In genomic region chr15:20341901-20342605, GRCh38 we compare ENCODE assay signal across 10 cellular contexts.
DNase-seq lines count a peak whose midpoint lies in the region; ATAC-seq and TF ChIP-seq lines count a peak whose summit lies in the region.
"Had no signal": no experiment of that assay in that cellular context is flagged by ENCODE, and none has a peak within 500 bp of the region (broad histone marks: within the 10 kb centered on the region; RNA-seq: fewer than 3 reads in every experiment).

No MANE protein-coding gene starts in this region.

- H3K4me1 ChIP-seq in Peyer's patch: peaks cover 0 to 8% (median 0%) of the 10 kb centered on the region in 4 donors

- peaks cover 0 to 3% (median 0%) of the 10 kb centered on the region in 3 donors for H3K36me3 Mint-ChIP-seq in naive thymus-derived CD8-positive, alpha-beta T cell

- H3K27ac Mint-ChIP-seq in naive thymus-derived CD8-positive, alpha-beta T cell: no peak overlapping the region

- DNase-seq in AG10803 (ENCODE audit: low read depth) (peak; percentile 21), Peyer's patch (peak; percentile 76 to 79 (median 78)), dorsolateral prefrontal cortex (peak; percentile 63 to 99 (median 82)), RWPE1 (ENCODE audit: low spot score) (no peak), cerebellar nuclear complex (lab: John Stamatoyannopoulos, UW) (no peak)
- DNase-seq in naive thymus-derived CD8-positive, alpha-beta T cell: peak in 6 of 10 donors; percentile 21 to 71 (median 50)
- DNase-seq: COR-L47, hippocampal formation had no signal

- TF ChIP-seq CTCF in AG10803 (conservative IDR thresholded peaks at IDR 0.05; ENCODE audit: low read length): no peak
- TF ChIP-seq CTCF in Peyer's patch (IDR thresholded peaks at IDR 0.05): no peak
- no peak for TF ChIP-seq CTCF in dorsolateral prefrontal cortex (IDR thresholded peaks at IDR 0.05 in 54 of 56, conservative IDR thresholded peaks at IDR 0.05 in 2 of 56; ENCODE audit: low read depth in 1 of 56, partially characterized antibody in 56 of 56)
- TF ChIP-seq CTCF in RWPE1 (conservative IDR thresholded peaks at IDR 0.05; ENCODE audit: low read depth): no peak

- H3K27me3 ChIP-seq in Peyer's patch: no peaks in the 10 kb centered on the region
- peaks cover 0 to 49% (median 8%) of the 10 kb centered on the region in 45 donors for H3K27me3 ChIP-seq in dorsolateral prefrontal cortex

- peaks cover 0 to 7% (median 3%) of the 10 kb centered on the region in 9 donors for H3K9me3 Mint-ChIP-seq in naive thymus-derived CD8-positive, alpha-beta T cell

- no peak for ATAC-seq in naive thymus-derived CD8-positive, alpha-beta T cell
- no peak for ATAC-seq in HG02938 (IDR thresholded peaks at IDR 0.05; ENCODE audit: unreplicated experiment)
- ATAC-seq in HG03280 (IDR thresholded peaks at IDR 0.05; ENCODE audit: unreplicated experiment): no peak

- peaks cover 0 to 27% (median 10%) of the 10 kb centered on the region in 4 donors for H3K9me3 ChIP-seq in Peyer's patch

- POLR2A ChIA-PET in naive thymus-derived CD8-positive, alpha-beta T cell (lab: Charles Lee): no interaction called here
- POLR2A ChIA-PET in RWPE1 (lab: Yijun Ruan, JAX; ENCODE audit: low non-redundant PET): no interaction called here

- CTCF ChIA-PET in RWPE1 (lab: Yijun Ruan, JAX): no interaction called here

- no peak for TF ChIP-seq POLR2A in Peyer's patch (IDR thresholded peaks at IDR 0.05)

- no peaks in the 10 kb centered on the region for H3K4me1 Mint-ChIP-seq in naive thymus-derived CD8-positive, alpha-beta T cell

- no peaks in the 10 kb centered on the region for H3K36me3 ChIP-seq in Peyer's patch

- H3K27ac ChIP-seq in Peyer's patch (no peak overlapping the region), dorsolateral prefrontal cortex (no peak overlapping the region), RWPE1 (no peak overlapping the region)

- no peak overlapping the region for H3K4me3 ChIP-seq in AG10803 (ENCODE audit: low read length)
- no peak overlapping the region for H3K4me3 ChIP-seq in Peyer's patch
- H3K4me3 ChIP-seq in dorsolateral prefrontal cortex: no peak overlapping the region

- no peaks in the 10 kb centered on the region for H3K27me3 Mint-ChIP-seq in naive thymus-derived CD8-positive, alpha-beta T cell

- no peak overlapping the region for H3K4me3 Mint-ChIP-seq in naive thymus-derived CD8-positive, alpha-beta T cell

- intact Hi-C loops in dorsolateral prefrontal cortex (cut with DNase I): no loop called here

Comparison
In these comparisons a context has a peak if more than half of its experiments do, and no peak if none do; other contexts are left out.
1. DNase-seq: peak in AG10803 (single experiment), Peyer's patch (3 of 3), dorsolateral prefrontal cortex (10 of 10) and naive thymus-derived CD8-positive, alpha-beta T cell (6 of 10); none in RWPE1 (single experiment) and cerebellar nuclear complex (0 of 2).